Comparison of ENCODE assay signal across 36 cellular contexts in genomic region chr10:126218174-126218573, GRCh38.
"Had no signal": no experiment of that assay in that cellular context is flagged by ENCODE, and none has a peak within 500 bp of the region (broad histone marks: within the 10 kb centered on the region; RNA-seq: fewer than 3 reads in every experiment).

No MANE protein-coding gene starts in this region.

- H3K27ac Mint-ChIP-seq: activated B cell treated with CpG ODN at 0.5 μM for 24 hours; activated CD4-positive, alpha-beta memory T cell treated with anti-CD3 and anti-CD28 coated beads for 36 hours; activated CD4-positive, alpha-beta T cell treated with anti-CD3 and anti-CD28 coated beads, Interleukin-2, amount 10 ng/mL, durations not matched to agents 24 days and 14 days; activated CD8-positive, alpha-beta T cell treated with anti-CD3 and anti-CD28 coated beads for 36 hours; activated naive CD4-positive, alpha-beta T cell treated with anti-CD3 and anti-CD28 coated beads for 36 hours; activated naive CD4-positive, alpha-beta T cell treated with anti-CD3 and anti-CD28 coated beads, Interleukin-2, amount 50 U/mL, for 72 hours; activated naive CD8-positive, alpha-beta T cell treated with anti-CD3 and anti-CD28 coated beads for 36 hours; activated T-cell treated with anti-CD3 and anti-CD28 coated beads, Interleukin-2, amount 50 U/mL, for 72 hours; activated T-helper 1 cell treated with anti-CD3 and anti-CD28 coated beads, Interleukin-12 subunit alpha, Interleukin-12 subunit beta, Interleukin-2, Interleukin-4 antibody, amounts not matched to agents 30 ng/mL and 10 ng/mL and 1 ng/mL, durations not matched to agents 14 hours and 24 hours and 36 hours; activated T-helper 17 cell treated with anti-CD3 and anti-CD28 coated beads, Interleukin-2, amount 50 U/mL, for 72 hours; T-helper 1 cell treated with Interleukin-12 subunit alpha and Interleukin-12 subunit beta and Interleukin-4 antibody, amounts not matched to agents 30 μg/mL and 1 μg/mL, for 36 hours; T-helper 2 cell treated with Interferon-gamma antibody and Interleukin-4, amounts not matched to agents 5 μg/mL and 100 μg/mL, for 36 hours had no signal

- H3K4me3 Mint-ChIP-seq: activated B cell treated with CpG ODN at 0.5 μM for 24 hours; activated CD4-positive, alpha-beta memory T cell treated with anti-CD3 and anti-CD28 coated beads for 36 hours; activated CD4-positive, alpha-beta T cell treated with anti-CD3 and anti-CD28 coated beads, Interleukin-2, amount 10 ng/mL, durations not matched to agents 24 days and 14 days; activated CD8-positive, alpha-beta T cell treated with anti-CD3 and anti-CD28 coated beads for 36 hours; activated naive CD4-positive, alpha-beta T cell treated with anti-CD3 and anti-CD28 coated beads for 36 hours; activated naive CD8-positive, alpha-beta T cell treated with anti-CD3 and anti-CD28 coated beads for 36 hours; activated T-cell treated with anti-CD3 and anti-CD28 coated beads, Interleukin-2, amount 50 U/mL, for 4 hours; activated T-cell treated with anti-CD3 and anti-CD28 coated beads, Interleukin-2, amount 50 U/mL, for 72 hours; activated T-helper 1 cell treated with anti-CD3 and anti-CD28 coated beads, Interleukin-12 subunit alpha, Interleukin-12 subunit beta, Interleukin-2, Interleukin-4 antibody, amounts not matched to agents 30 ng/mL and 10 ng/mL and 1 ng/mL, durations not matched to agents 14 hours and 24 hours and 36 hours; activated T-helper 17 cell treated with anti-CD3 and anti-CD28 coated beads, Interleukin-2, amount 50 U/mL, for 72 hours; T-helper 1 cell treated with Interleukin-12 subunit alpha and Interleukin-12 subunit beta and Interleukin-4 antibody, amounts not matched to agents 30 μg/mL and 1 μg/mL, for 36 hours; T-helper 2 cell treated with Interferon-gamma antibody and Interleukin-4, amounts not matched to agents 5 μg/mL and 100 μg/mL, for 36 hours had no signal

- ATAC-seq: activated CD8-positive, alpha-beta T cell treated with anti-CD3 and anti-CD28 coated beads for 36 hours; activated naive CD4-positive, alpha-beta T cell treated with anti-CD3 and anti-CD28 coated beads, Interleukin-2, amount 50 U/mL, for 72 hours; activated T-cell treated with anti-CD3 and anti-CD28 coated beads, Interleukin-2, amount 50 U/mL, for 4 hours; activated T-cell treated with anti-CD3 and anti-CD28 coated beads, Interleukin-2, amount 50 U/mL, for 72 hours; activated T-helper 17 cell treated with anti-CD3 and anti-CD28 coated beads, Interleukin-2, amount 50 U/mL, for 72 hours; body of pancreas had no signal

- H3K36me3 Mint-ChIP-seq: activated CD4-positive, alpha-beta memory T cell treated with anti-CD3 and anti-CD28 coated beads for 36 hours; activated naive CD4-positive, alpha-beta T cell treated with anti-CD3 and anti-CD28 coated beads, Interleukin-2, amount 50 U/mL, for 72 hours; activated naive CD8-positive, alpha-beta T cell treated with anti-CD3 and anti-CD28 coated beads for 36 hours had no signal

- H3K4me3 ChIP-seq: adrenal gland, body of pancreas, breast epithelium had no signal

- H3K27me3 Mint-ChIP-seq: activated CD4-positive, alpha-beta memory T cell treated with anti-CD3 and anti-CD28 coated beads for 36 hours; activated CD4-positive, alpha-beta T cell treated with anti-CD3 and anti-CD28 coated beads, Interleukin-2, amount 10 ng/mL, durations not matched to agents 24 days and 14 days; activated T-helper 17 cell treated with anti-CD3 and anti-CD28 coated beads, Interleukin-2, amount 50 U/mL, for 72 hours had no signal

- H3K4me1 ChIP-seq: body of pancreas had no signal

- H3K27ac ChIP-seq: adrenal gland, body of pancreas, brain microvascular endothelial cell, VCaP had no signal

- DNase-seq: activated B cell treated with CpG ODN at 0.5 μM for 24 hours; activated CD4-positive, alpha-beta memory T cell treated with anti-CD3 and anti-CD28 coated beads for 36 hours; activated CD4-positive, alpha-beta T cell treated with anti-CD3 and anti-CD28 coated beads for 4 hours; activated CD4-positive, alpha-beta T cell treated with anti-CD3 and anti-CD28 coated beads, Interleukin-2, amount 10 ng/mL, durations not matched to agents 24 days and 14 days; activated CD4-positive, alpha-beta T cell treated with anti-CD3 and anti-CD28 coated beads, Interleukin-2, amount 50 U/mL, for 1 hour; activated CD4-positive, alpha-beta T cell treated with anti-CD3 and anti-CD28 coated beads, Interleukin-2, amount 50 U/mL, for 4 hours; activated CD4-positive, CD25-positive, alpha-beta regulatory T cell treated with anti-CD3 and anti-CD28 coated beads, Interleukin-2, amount 50 U/mL, for 72 hours; activated CD8-positive, alpha-beta memory T cell treated with anti-CD3 and anti-CD28 coated beads, Interleukin-2, amount 50 U/mL, for 4 hours; activated CD8-positive, alpha-beta T cell treated with anti-CD3 and anti-CD28 coated beads for 36 hours; activated effector memory CD4-positive, alpha-beta T cell treated with anti-CD3 and anti-CD28 coated beads, Interleukin-2, amount 50 U/mL, for 16 hours; activated gamma-delta T cell treated with Interleukin-2 at 50 U/mL for 16 hours; activated naive CD4-positive, alpha-beta T cell; activated naive CD4-positive, alpha-beta T cell treated with anti-CD3 and anti-CD28 coated beads for 36 hours; activated naive CD4-positive, alpha-beta T cell treated with anti-CD3 and anti-CD28 coated beads, Interleukin-2, amount 50 U/mL, for 16 hours; activated naive CD8-positive, alpha-beta T cell treated with anti-CD3 and anti-CD28 coated beads for 36 hours; activated T-cell treated with anti-CD3 and anti-CD28 coated beads for 4 hours; activated T-cell treated with anti-CD3 and anti-CD28 coated beads, Interleukin-2, amount 50 U/mL, for 1 hour; activated T-cell treated with anti-CD3 and anti-CD28 coated beads, Interleukin-2, amount 50 U/mL, for 4 hours; activated T-cell treated with anti-CD3 and anti-CD28 coated beads, Interleukin-2, amount 50 U/mL, for 72 hours; adrenal gland; amniotic stem cell; aorta; body of pancreas; brain microvascular endothelial cell; central memory CD4-positive, alpha-beta T cell; T-helper 2 cell; T-helper 9 cell had no signal

- H3K36me3 ChIP-seq: adrenal gland, brain microvascular endothelial cell, breast epithelium had no signal

- H3K27me3 ChIP-seq: adrenal gland, body of pancreas, brain microvascular endothelial cell, breast epithelium had no signal

- FAIRE-seq: astrocyte, TTC549 had no signal

- H3K9me3 Mint-ChIP-seq: activated B cell treated with CpG ODN at 0.5 μM for 24 hours; activated CD4-positive, alpha-beta memory T cell treated with anti-CD3 and anti-CD28 coated beads for 36 hours; activated CD4-positive, alpha-beta T cell treated with anti-CD3 and anti-CD28 coated beads, Interleukin-2, amount 10 ng/mL, durations not matched to agents 24 days and 14 days; activated CD8-positive, alpha-beta T cell treated with anti-CD3 and anti-CD28 coated beads for 36 hours; activated naive CD4-positive, alpha-beta T cell treated with anti-CD3 and anti-CD28 coated beads for 36 hours; activated naive CD4-positive, alpha-beta T cell treated with anti-CD3 and anti-CD28 coated beads, Interleukin-2, amount 50 U/mL, for 72 hours; activated naive CD8-positive, alpha-beta T cell treated with anti-CD3 and anti-CD28 coated beads for 36 hours; activated T-cell treated with anti-CD3 and anti-CD28 coated beads, Interleukin-2, amount 50 U/mL, for 4 hours; activated T-helper 1 cell treated with anti-CD3 and anti-CD28 coated beads, Interleukin-12 subunit alpha, Interleukin-12 subunit beta, Interleukin-2, Interleukin-4 antibody, amounts not matched to agents 30 ng/mL and 10 ng/mL and 1 ng/mL, durations not matched to agents 14 hours and 24 hours and 36 hours; activated T-helper 17 cell treated with anti-CD3 and anti-CD28 coated beads, Interleukin-2, amount 50 U/mL, for 72 hours; T-helper 1 cell treated with Interleukin-12 subunit alpha and Interleukin-12 subunit beta and Interleukin-4 antibody, amounts not matched to agents 30 μg/mL and 1 μg/mL, for 36 hours; T-helper 2 cell treated with Interferon-gamma antibody and Interleukin-4, amounts not matched to agents 5 μg/mL and 100 μg/mL, for 36 hours had no signal

- H3K9me3 ChIP-seq: adrenal gland, body of pancreas, breast epithelium had no signal

- H3K4me1 Mint-ChIP-seq: activated B cell treated with CpG ODN at 0.5 μM for 24 hours; activated CD4-positive, alpha-beta T cell treated with anti-CD3 and anti-CD28 coated beads, Interleukin-2, amount 10 ng/mL, durations not matched to agents 24 days and 14 days; activated naive CD8-positive, alpha-beta T cell treated with anti-CD3 and anti-CD28 coated beads for 36 hours had no signal
